In the genomic region with DNA sequence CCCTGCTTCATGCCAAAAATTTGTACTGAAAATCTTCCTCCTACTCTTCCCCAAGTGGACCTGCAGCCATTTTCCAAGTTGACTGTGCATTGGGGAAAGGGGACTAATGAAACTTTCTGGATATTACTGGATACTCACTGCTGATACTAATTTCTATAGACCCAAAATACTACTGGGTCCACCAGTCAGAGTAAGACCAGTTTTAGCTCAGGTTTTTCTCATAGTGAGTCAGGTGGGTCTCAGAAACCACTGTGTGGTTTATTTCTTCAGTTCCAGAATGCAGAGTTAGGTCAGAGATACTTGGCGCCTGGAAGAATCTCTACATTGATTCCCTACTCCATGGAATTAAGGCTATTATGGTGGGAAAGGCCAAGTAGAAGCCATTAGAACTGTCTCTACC, we compare ENCODE assay signal across 28 cellular contexts.
"Had no signal": no experiment of that assay in that cellular context is flagged by ENCODE, and none has a peak within 500 bp of the region (broad histone marks: within the 10 kb centered on the region; RNA-seq: fewer than 3 reads in every experiment).

No MANE protein-coding gene starts in this region.

- H3K9me3 ChIP-seq: SJSA1, SK-N-SH had no signal

- H3K36me3 ChIP-seq: SJSA1 had no signal

- DNase-seq: Kasumi-1, MM.1S, MV-4-11, NCI-H1092, NCI-H1105, NCI-H1417 treated with DMSO at 0.1 percent for 48 hours, NCI-H1436 treated with DMSO at 0.1 percent for 48 hours, NCI-H1694 treated with DMSO at 0.1 percent for 48 hours, NCI-H187 treated with DMSO at 0.1 percent for 48 hours, NCI-H2029, NCI-H2081, NCI-H2171 treated with DMSO at 0.1 percent for 48 hours, NCI-H226, NCI-H446 treated with DMSO at 0.1 percent for 48 hours, NCI-H510A, NCI-H524, NCI-H526, NCI-H69, NCI-H748 treated with DMSO at 0.1 percent for 48 hours, NCI-H82, PC-9, SHP77, SK-N-SH, SW 1271, T-helper 1 cell had no signal

- H3K4me3 ChIP-seq: PC-9, SJSA1 had no signal

- ATAC-seq: Panc1, Right ventricle myocardium inferior had no signal
